ENCODE assay signal across 1 cellular context in the genomic region with DNA sequence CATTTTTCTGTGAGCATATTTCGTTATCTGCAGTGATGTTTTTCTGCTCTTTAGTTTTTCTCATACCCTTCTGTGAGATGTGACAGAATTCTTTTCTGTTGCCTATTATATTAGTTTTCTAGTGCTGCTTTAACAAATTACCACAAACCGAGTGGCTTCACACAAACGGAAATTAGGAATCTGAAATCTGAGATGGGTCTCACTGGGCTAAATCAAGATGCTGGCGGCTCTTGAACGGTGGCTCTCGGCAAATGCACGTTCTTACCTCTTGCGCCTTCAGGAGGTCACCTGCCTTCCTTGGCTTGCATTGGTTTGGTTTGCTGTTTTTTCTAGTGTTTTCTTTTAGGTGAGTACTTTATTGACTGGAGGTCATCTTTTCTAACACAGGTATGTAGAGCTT.
TF ChIP-seq lines count a peak whose summit lies in the region.

No MANE protein-coding gene starts in this region.

TF ChIP-seq in HepG2, 621 proteins besides CTCF, POLR2A, EP300 and RAD21:
- TF ChIP-seq, protein P1, sequence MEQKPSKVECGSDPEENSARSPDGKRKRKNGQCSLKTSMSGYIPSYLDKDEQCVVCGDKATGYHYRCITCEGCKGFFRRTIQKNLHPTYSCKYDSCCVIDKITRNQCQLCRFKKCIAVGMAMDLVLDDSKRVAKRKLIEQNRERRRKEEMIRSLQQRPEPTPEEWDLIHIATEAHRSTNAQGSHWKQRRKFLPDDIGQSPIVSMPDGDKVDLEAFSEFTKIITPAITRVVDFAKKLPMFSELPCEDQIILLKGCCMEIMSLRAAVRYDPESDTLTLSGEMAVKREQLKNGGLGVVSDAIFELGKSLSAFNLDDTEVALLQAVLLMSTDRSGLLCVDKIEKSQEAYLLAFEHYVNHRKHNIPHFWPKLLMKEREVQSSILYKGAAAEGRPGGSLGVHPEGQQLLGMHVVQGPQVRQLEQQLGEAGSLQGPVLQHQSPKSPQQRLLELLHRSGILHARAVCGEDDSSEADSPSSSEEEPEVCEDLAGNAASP (CRISPR knock-in tag; IDR thresholded peaks at IDR 0.05; ENCODE audit: borderline replicate concordance) = no peak
- TF ChIP-seq MED8 (CRISPR knock-in tag; IDR thresholded peaks at IDR 0.05; ENCODE audit: insufficient replicate concordance) (no peak), JARID2 (CRISPR knock-in tag; IDR thresholded peaks at IDR 0.05; ENCODE audit: insufficient replicate concordance) (no peak), DNMT1 (CRISPR knock-in tag; IDR thresholded peaks at IDR 0.05) (no peak), NONO (IDR thresholded peaks at IDR 0.05) (no peak), NONO (CRISPR knock-in tag; conservative IDR thresholded peaks at IDR 0.05) (no peak)
